Comparison of ENCODE assay signal across 9 cellular contexts in genomic region chr5:1118231-1118698, GRCh38. TPM values are rescaled to one million over a fixed set of nuclear protein-coding genes. Genes with fewer than 3 reads are reported as not detected.
DNase-seq lines count a peak whose midpoint lies in the region; ATAC-seq, FAIRE-seq and TF ChIP-seq lines count a peak whose summit lies in the region.
"Had no signal": no experiment of that assay in that cellular context is flagged by ENCODE, and none has a peak within 500 bp of the region (broad histone marks: within the 10 kb centered on the region; RNA-seq: fewer than 3 reads in every experiment).

No MANE protein-coding gene starts in this region.

- TF ChIP-seq POLR2A in erythroblast (IDR thresholded peaks at IDR 0.05; ENCODE audit: low read length), result no peak

- peaks cover 0 to 3% of the 10 kb centered on the region in 2 donors for H3K27me3 ChIP-seq in left lung

- peaks cover 9% of the 10 kb centered on the region for H3K27me3 Mint-ChIP-seq in type B pancreatic cell

- no peak overlapping the region for H3K4me3 Mint-ChIP-seq in type B pancreatic cell

- TF ChIP-seq CTCF in VCaP (conservative IDR thresholded peaks at IDR 0.05) (no peak), left lung (IDR thresholded peaks at IDR 0.05) (no peak), type B pancreatic cell (conservative IDR thresholded peaks at IDR 0.05) (no peak), kidney (IDR thresholded peaks at IDR 0.05; ENCODE audit: borderline replicate concordance, extremely low read depth, insufficient read depth) (no peak)

- peak; percentile 47 for ATAC-seq in left lung

- peak overlapping the region; percentile 59 for H3K27ac ChIP-seq in VCaP
- no peak overlapping the region for H3K27ac ChIP-seq in left lung
- H3K27ac ChIP-seq in kidney (ENCODE audit: low read depth in 2 of 2, low read length in 2 of 2), result peak overlapping the region in 1 of 2 donors; percentile 51

- no peaks in the 10 kb centered on the region for H3K9me3 ChIP-seq in left lung
- H3K9me3 ChIP-seq in kidney (ENCODE audit: control insufficient read depth in 1 of 2, low read length in 2 of 2), result no peaks in the 10 kb centered on the region

- H3K4me1 ChIP-seq in left lung, result no peaks in the 10 kb centered on the region
- peaks cover 0 to 14% of the 10 kb centered on the region in 2 donors for H3K4me1 ChIP-seq in kidney (ENCODE audit: control insufficient read depth in 1 of 2, insufficient read depth in 1 of 2, low read depth in 1 of 2, low read length in 2 of 2)

- peaks cover 5% of the 10 kb centered on the region for H3K4me1 Mint-ChIP-seq in type B pancreatic cell (ENCODE audit: unreplicated experiment)

- FAIRE-seq in kidney (lab: Jason Lieb, UNC), result no peak
- FAIRE-seq: endometrium had no signal

- no peak overlapping the region for H3K4me3 ChIP-seq in left lung
- no peak overlapping the region for H3K4me3 ChIP-seq in kidney (ENCODE audit: low read length in 2 of 2)

- no peak overlapping the region for H3K27ac Mint-ChIP-seq in type B pancreatic cell

- H3K9ac ChIP-seq in kidney (ENCODE audit: low read length in 2 of 2), result no peak overlapping the region

- H3K36me3 ChIP-seq in left lung (no peaks in the 10 kb centered on the region), kidney (ENCODE audit: control insufficient read depth in 1 of 2, insufficient read depth in 2 of 2, low read length in 2 of 2) (no peaks in the 10 kb centered on the region)

- no peaks in the 10 kb centered on the region for H3K36me3 Mint-ChIP-seq in type B pancreatic cell

- intact Hi-C loops in left lung (cut with DNase I), result no loop called here
- intact Hi-C loops in kidney (cut with DNase I), result no loop called here

- DNase-seq in A172 (ENCODE audit: low spot score), result peak; percentile 80
- DNase-seq in NCI-H1105 (lab: John Stamatoyannopoulos, UW), result peak; percentile 82
- DNase-seq in left lung, result no peak
- DNase-seq in type B pancreatic cell (ENCODE audit: extremely low spot score, unreplicated experiment), result no peak
- no peak for DNase-seq in kidney
- DNase-seq in activated naive CD4-positive, alpha-beta T cell treated with anti-CD3 and anti-CD28 coated beads, Interleukin-2, amount 50 U/mL, for 16 hours, result no peak
- DNase-seq in erythroblast (lab: John Stamatoyannopoulos, UW), result no peak

- no peaks in the 10 kb centered on the region for H3K9me3 Mint-ChIP-seq in type B pancreatic cell

RNA-seq across cellular contexts. Expression of gene SLC12A7, which starts 6.4 kb away (rescaled TPM):
- total RNA-seq in A172 (2014; rRNA removed; shearing (Covaris generic)), result 8.5 and 10.2 TPM in 2 replicates
- total RNA-seq in left lung, result 10 to 100 TPM; 39.4 to 45.0 TPM
- 44.7 and 57.6 TPM in 2 replicates for total RNA-seq in type B pancreatic cell (ENCODE audit: low replicate concordance)
- total RNA-seq in kidney, result 92.9 TPM
- 28.2 TPM for polyA plus RNA-seq in kidney (ENCODE audit: insufficient read depth, low read depth, low replicate concordance)

Comparison
In these comparisons a context has a peak if more than half of its experiments do, and no peak if none do; other contexts are left out.
1. DNase-seq: peak in A172 (single experiment) and NCI-H1105 (single experiment); none in left lung (0 of 2), type B pancreatic cell (single experiment), kidney (single experiment), activated naive CD4-positive, alpha-beta T cell treated with anti-CD3 and anti-CD28 coated beads, Interleukin-2, amount 50 U/mL, for 16 hours (single experiment) and erythroblast (0 of 2).